In genomic region chr3:96814581-96815567, GRCh38 we compare ENCODE assay signal across 7 cellular contexts. TPM values are rescaled to one million over a fixed set of nuclear protein-coding genes. Genes with fewer than 3 reads are reported as not detected.
DNase-seq lines count a peak whose midpoint lies in the region; ATAC-seq, FAIRE-seq and TF ChIP-seq lines count a peak whose summit lies in the region.

Gene EPHA6, plus strand, starts transcription at chr3:96814594.

- H3K4me3 Mint-ChIP-seq in activated CD4-positive, alpha-beta memory T cell treated with anti-CD3 and anti-CD28 coated beads for 36 hours = peak within 1 kb of the TSS; percentile 60

- H3K4me2 ChIP-seq in skeletal muscle satellite cell (ENCODE audit: low read length) = peak within 1 kb of the TSS; percentile 94

- H3K36me3 Mint-ChIP-seq in activated CD4-positive, alpha-beta memory T cell treated with anti-CD3 and anti-CD28 coated beads for 36 hours = no peaks in the 10 kb centered on the region

- H3K4me1 ChIP-seq in HEK293 (ENCODE audit: control insufficient read depth, insufficient read depth, low read length) (no peaks in the 10 kb centered on the region), right atrium auricular region (peaks cover 0 to 25% of the 10 kb centered on the region in 2 donors), skeletal muscle satellite cell (ENCODE audit: control insufficient read depth, insufficient read depth, low read length) (peaks cover 10% of the 10 kb centered on the region)

- peak within 1 kb of the TSS; percentile 70 for H3K4me3 ChIP-seq in HEK293 (ENCODE audit: low read depth, low read length)
- H3K4me3 ChIP-seq in right atrium auricular region = peak within 1 kb of the TSS; percentile 35 to 56
- H3K4me3 ChIP-seq in skeletal muscle satellite cell (ENCODE audit: low read length) = peak within 1 kb of the TSS; percentile 69

- H3K9me3 ChIP-seq in HEK293 (ENCODE audit: control insufficient read depth, insufficient read depth, low read depth, low read length) (no peaks in the 10 kb centered on the region), right atrium auricular region (no peaks in the 10 kb centered on the region), skeletal muscle satellite cell (replicated peaks; ENCODE audit: low read length) (no peaks in the 10 kb centered on the region)

- ATAC-seq in GM18519 (IDR thresholded peaks at IDR 0.05; ENCODE audit: low FRiP score, unreplicated experiment) = no peak

- no peak for FAIRE-seq in GM12891 (lab: Jason Lieb, UNC)

- no peak within 1 kb of the TSS for H3K27ac Mint-ChIP-seq in activated CD4-positive, alpha-beta memory T cell treated with anti-CD3 and anti-CD28 coated beads for 36 hours

- H3K27ac ChIP-seq in HEK293 (ENCODE audit: extremely low read depth, low read depth, low read length) = peak within 1 kb of the TSS; percentile 68; the same call in 1 of the 2 replicates
- H3K27ac ChIP-seq in right atrium auricular region = peak within 1 kb of the TSS; percentile 49 to 54

- CTCF ChIA-PET in HEK293 (lab: Yijun Ruan, JAX) = no interaction called here
- CTCF ChIA-PET in activated CD4-positive, alpha-beta memory T cell treated with anti-CD3 and anti-CD28 coated beads for 36 hours (lab: Charles Lee) = no interaction called here

- H3K27me3 ChIP-seq in right atrium auricular region (peaks cover 0 to 6% of the 10 kb centered on the region in 2 donors), skeletal muscle satellite cell (ENCODE audit: control insufficient read depth, insufficient read depth, low read length) (peaks cover 31% of the 10 kb centered on the region)

- H3K36me3 ChIP-seq in HEK293 (ENCODE audit: control insufficient read depth in 2 of 2, insufficient read depth in 1 of 2, low read length in 2 of 2) (no peaks in the 10 kb centered on the region), right atrium auricular region (no peaks in the 10 kb centered on the region), skeletal muscle satellite cell (ENCODE audit: insufficient read depth, low read length) (no peaks in the 10 kb centered on the region)

- TF ChIP-seq POLR2A in GM12891 (IDR thresholded peaks at IDR 0.05; ENCODE audit: low read depth, low read length) = no peak

- DNase-seq in activated CD4-positive, alpha-beta memory T cell treated with anti-CD3 and anti-CD28 coated beads for 36 hours = no peak
- DNase-seq in right atrium auricular region (ENCODE audit: low spot score) (no peak), GM12891 (ENCODE audit: insufficient read length, low spot score) (no peak), NOMO-1 treated with DMSO at 0.1 percent for 48 hours (lab: John Stamatoyannopoulos, UW; ENCODE audit: unreplicated experiment) (no peak)

- no peak within 1 kb of the TSS for H3K9ac ChIP-seq in skeletal muscle satellite cell (ENCODE audit: low read depth, low read length)

- POLR2A ChIA-PET in HEK293 (lab: Yijun Ruan, JAX) = interaction anchor here (0.6 to 1.1 kb wide), 4 partner anchors 8 to 28 kb away, joined by 3 to 9 read pairs (median 4); no protein-coding TSS in a partner anchor
- POLR2A ChIA-PET in activated CD4-positive, alpha-beta memory T cell treated with anti-CD3 and anti-CD28 coated beads for 36 hours (lab: Charles Lee) = no interaction called here

- TF ChIP-seq CTCF in HEK293 (tag by site-specific recombination; IDR thresholded peaks at IDR 0.05) = no peak
- TF ChIP-seq CTCF in right atrium auricular region (IDR thresholded peaks at IDR 0.05) = no peak

- H3K27me3 Mint-ChIP-seq in activated CD4-positive, alpha-beta memory T cell treated with anti-CD3 and anti-CD28 coated beads for 36 hours = peaks cover 32% of the 10 kb centered on the region

- H3K4me1 Mint-ChIP-seq in activated CD4-positive, alpha-beta memory T cell treated with anti-CD3 and anti-CD28 coated beads for 36 hours (ENCODE audit: low read depth) = peaks cover 8% of the 10 kb centered on the region

- H3K9me3 Mint-ChIP-seq in activated CD4-positive, alpha-beta memory T cell treated with anti-CD3 and anti-CD28 coated beads for 36 hours = no peaks in the 10 kb centered on the region

- intact Hi-C loops in activated CD4-positive, alpha-beta memory T cell treated with anti-CD3 and anti-CD28 coated beads for 36 hours (cut with micrococcal nuclease) = no loop called here

TF ChIP-seq in HEK293, 187 proteins besides CTCF, POLR2A, EP300 and RAD21 (continues in another document):
- TF ChIP-seq KLF7 (tag by site-specific recombination; IDR thresholded peaks at IDR 0.05; ENCODE audit: borderline replicate concordance) = no peak
- no peak for TF ChIP-seq ZNF121 (tag by site-specific recombination; IDR thresholded peaks at IDR 0.05)
- no peak for TF ChIP-seq TRIM28 (IDR thresholded peaks at IDR 0.05; ENCODE audit: borderline replicate concordance, low read length)
- TF ChIP-seq, protein P1, sequence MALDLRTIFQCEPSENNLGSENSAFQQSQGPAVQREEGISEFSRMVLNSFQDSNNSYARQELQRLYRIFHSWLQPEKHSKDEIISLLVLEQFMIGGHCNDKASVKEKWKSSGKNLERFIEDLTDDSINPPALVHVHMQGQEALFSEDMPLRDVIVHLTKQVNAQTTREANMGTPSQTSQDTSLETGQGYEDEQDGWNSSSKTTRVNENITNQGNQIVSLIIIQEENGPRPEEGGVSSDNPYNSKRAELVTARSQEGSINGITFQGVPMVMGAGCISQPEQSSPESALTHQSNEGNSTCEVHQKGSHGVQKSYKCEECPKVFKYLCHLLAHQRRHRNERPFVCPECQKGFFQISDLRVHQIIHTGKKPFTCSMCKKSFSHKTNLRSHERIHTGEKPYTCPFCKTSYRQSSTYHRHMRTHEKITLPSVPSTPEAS (tag by site-specific recombination; IDR thresholded peaks at IDR 0.05) = no peak
- 0 out of 2 replicates have a peak, but pooled peaks have one; percentile 36 for TF ChIP-seq ZNF513 (tag by site-specific recombination; IDR thresholded peaks at IDR 0.05)
- TF ChIP-seq ZFP69B (tag by site-specific recombination; IDR thresholded peaks at IDR 0.05) = peak; percentile 67; the same call in 1 of the 2 replicates
- no peak for TF ChIP-seq ZNF10 (tag by site-specific recombination; IDR thresholded peaks at IDR 0.05)
- no peak for TF ChIP-seq ZNF223 (tag by site-specific recombination; IDR thresholded peaks at IDR 0.05)

TF ChIP-seq in GM12891, 5 proteins besides CTCF, POLR2A, EP300 and RAD21:
- TF ChIP-seq SPI1 (IDR thresholded peaks at IDR 0.05; ENCODE audit: low read depth, low read length) = no peak
- TF ChIP-seq PAX5 (IDR thresholded peaks at IDR 0.05; ENCODE audit: insufficient read depth, low read length, severe bottlenecking) = no peak

RNA-seq across cellular contexts. Expression of gene EPHA6, which starts in this region (rescaled TPM):
- not detected for total RNA-seq in activated CD4-positive, alpha-beta memory T cell treated with anti-CD3 and anti-CD28 coated beads for 36 hours
- under 1 TPM; 0.22 to 0.35 TPM for total RNA-seq in right atrium auricular region
- total RNA-seq in skeletal muscle satellite cell (2012; rRNA removed) = not detected in 2 replicates
- polyA plus RNA-seq in GM12891 (2012; ENCODE audit: low read depth, missing spikeins) = not detected
